8 cellular contexts compared by ENCODE assay signal in the genomic region with DNA sequence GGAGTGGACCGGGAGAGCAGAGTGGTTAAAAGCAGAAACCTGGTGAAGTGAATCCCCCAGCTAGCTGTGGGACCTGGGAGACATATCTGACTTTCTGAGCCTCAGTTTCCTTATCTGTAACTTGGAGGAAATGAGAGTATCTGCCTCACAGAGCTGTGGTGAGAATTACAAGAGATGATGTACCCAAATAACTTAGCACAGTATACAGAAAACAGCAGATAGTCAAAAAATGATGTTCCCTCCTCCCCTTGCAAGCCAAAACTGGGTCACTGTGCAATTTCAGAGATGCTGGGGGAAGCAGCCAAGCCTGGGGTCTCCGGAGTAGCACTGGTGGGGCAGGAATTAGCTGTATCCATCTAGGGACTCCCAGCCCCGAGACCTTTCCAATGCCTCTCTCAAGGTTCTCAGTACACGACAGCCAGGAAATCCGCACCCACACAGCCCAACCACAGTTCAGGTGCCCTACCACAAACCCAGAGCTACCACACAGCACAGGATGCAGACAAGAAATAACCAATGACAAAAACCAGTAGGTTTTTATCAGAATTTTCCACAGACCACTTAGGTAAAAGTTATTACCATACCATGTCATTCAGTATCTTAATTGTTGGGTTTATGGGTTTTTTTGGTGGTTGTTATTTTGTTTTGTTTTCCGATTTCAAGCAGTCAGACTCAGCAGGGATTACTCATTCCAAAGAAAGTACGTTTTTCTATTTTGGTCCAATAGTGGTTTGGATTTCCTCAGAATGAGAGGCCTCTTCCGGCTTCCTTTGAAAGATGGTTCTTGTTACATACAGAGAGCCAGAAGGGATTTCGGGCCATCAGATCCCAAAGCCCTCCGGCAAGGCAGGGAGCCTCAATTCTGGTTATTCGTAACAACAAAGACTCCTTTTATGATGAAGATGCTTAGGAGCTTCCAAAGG. TPM values are rescaled to one million over a fixed set of nuclear protein-coding genes. Genes with fewer than 3 reads are reported as not detected.
DNase-seq lines count a peak whose midpoint lies in the region; ATAC-seq and TF ChIP-seq lines count a peak whose summit lies in the region.

No MANE protein-coding gene starts in this region.

- TF ChIP-seq EP300 in SK-N-SH (IDR thresholded peaks at IDR 0.05; ENCODE audit: borderline replicate concordance in 1 of 2, low read depth in 1 of 2, low read length in 1 of 2), result no peak

- H3K9me3 ChIP-seq in SK-N-SH (no peaks in the 10 kb centered on the region), left ventricle myocardium inferior (replicated peaks) (peaks cover 26% of the 10 kb centered on the region)

- H3K9me2 ChIP-seq in SK-N-SH, result no peaks in the 10 kb centered on the region

- TF ChIP-seq CTCF in SK-N-SH (IDR thresholded peaks at IDR 0.05), result no peak
- no peak for TF ChIP-seq CTCF in left ventricle myocardium inferior (IDR thresholded peaks at IDR 0.05; ENCODE audit: borderline replicate concordance)

- peak; percentile 63 for DNase-seq in activated CD4-positive, CD25-positive, alpha-beta regulatory T cell treated with anti-CD3 and anti-CD28 coated beads, Interleukin-2, amount 50 U/mL, for 16 hours (ENCODE audit: low read depth, low spot score)
- DNase-seq in central memory CD4-positive, alpha-beta T cell, result peak; percentile 85
- peak; percentile 47 to 52 for DNase-seq in stimulated activated CD8-positive, alpha-beta memory T cell treated with anti-CD3 and anti-CD28 coated beads, Interleukin-4, amount 100 ng/mL, for 4 hours (ENCODE audit: low read depth in 2 of 2, low spot score in 1 of 2)
- DNase-seq in midbrain (lab: John Stamatoyannopoulos, UW) (no peak), SK-N-SH (no peak), erythroblast (lab: John Stamatoyannopoulos, UW) (no peak), left ventricle myocardium inferior (no peak)

- ATAC-seq in HG02623 (IDR thresholded peaks at IDR 0.05; ENCODE audit: unreplicated experiment), result peak; percentile 53

- CTCF ChIA-PET in SK-N-SH (lab: Yijun Ruan, JAX), result interaction anchor here (0.9 to 1.8 kb wide), 2 partner anchors 48 to 77 kb away, joined by 3 to 9 read pairs; no protein-coding TSS in a partner anchor

- no peak overlapping the region for H2AFZ ChIP-seq in SK-N-SH (ENCODE audit: low read depth)

- 39% methylated on average over 11 of the region's 11 CpGs for WGBS in SK-N-SH (ENCODE audit: low lambda C conversion rate)

- H3K36me3 ChIP-seq in SK-N-SH (replicated peaks in 1 of 2; ENCODE audit: control insufficient read depth in 1 of 2, insufficient read depth in 2 of 2, low read length in 1 of 2), result no peaks in the 10 kb centered on the region
- H3K36me3 ChIP-seq in left ventricle myocardium inferior, result no peaks in the 10 kb centered on the region

- H3K4me3 ChIP-seq in SK-N-SH (ENCODE audit: low read depth in 2 of 2, low read length in 1 of 2) (no peak overlapping the region), left ventricle myocardium inferior (no peak overlapping the region)

- POLR2A ChIA-PET in SK-N-SH (lab: Yijun Ruan, JAX), result no interaction called here

- H3K9ac ChIP-seq in SK-N-SH, result no peak overlapping the region

- H3F3A ChIP-seq in SK-N-SH (replicated peaks; ENCODE audit: insufficient read depth), result no peaks in the 10 kb centered on the region

- no peak overlapping the region for H3K4me2 ChIP-seq in SK-N-SH

- intact Hi-C loops in left ventricle myocardium inferior (cut with micrococcal nuclease), result no loop called here

- H3K27me3 ChIP-seq in SK-N-SH (ENCODE audit: insufficient read depth) (no peaks in the 10 kb centered on the region), left ventricle myocardium inferior (ENCODE audit: low read depth) (peaks cover 19% of the 10 kb centered on the region)

- no peak for TF ChIP-seq RAD21 in SK-N-SH (IDR thresholded peaks at IDR 0.05; ENCODE audit: low read length)

- H3K79me2 ChIP-seq in SK-N-SH (ENCODE audit: insufficient read depth), result no peaks in the 10 kb centered on the region

- TF ChIP-seq POLR2A in erythroblast (IDR thresholded peaks at IDR 0.05; ENCODE audit: low read length), result no peak

- H4K20me1 ChIP-seq in SK-N-SH (ENCODE audit: insufficient read depth), result no peaks in the 10 kb centered on the region

- H3K27ac ChIP-seq in SK-N-SH (ENCODE audit: low read depth in 2 of 2, low read length in 1 of 2) (no peak overlapping the region), left ventricle myocardium inferior (replicated peaks) (no peak overlapping the region)

- no peaks in the 10 kb centered on the region for H3K4me1 ChIP-seq in SK-N-SH (ENCODE audit: control insufficient read depth in 1 of 2, insufficient read depth in 2 of 2, low read depth in 1 of 2, low read length in 1 of 2)
- peaks cover 9% of the 10 kb centered on the region for H3K4me1 ChIP-seq in left ventricle myocardium inferior

TF ChIP-seq in SK-N-SH, 30 proteins besides CTCF, POLR2A, EP300 and RAD21:
- TF ChIP-seq ELF1 (IDR thresholded peaks at IDR 0.05), result no peak
- no peak for TF ChIP-seq RFX5 (IDR thresholded peaks at IDR 0.05; ENCODE audit: low read length)
- no peak for TF ChIP-seq NRF1 (IDR thresholded peaks at IDR 0.05; ENCODE audit: low read depth, low read length)
- TF ChIP-seq, protein P1, sequence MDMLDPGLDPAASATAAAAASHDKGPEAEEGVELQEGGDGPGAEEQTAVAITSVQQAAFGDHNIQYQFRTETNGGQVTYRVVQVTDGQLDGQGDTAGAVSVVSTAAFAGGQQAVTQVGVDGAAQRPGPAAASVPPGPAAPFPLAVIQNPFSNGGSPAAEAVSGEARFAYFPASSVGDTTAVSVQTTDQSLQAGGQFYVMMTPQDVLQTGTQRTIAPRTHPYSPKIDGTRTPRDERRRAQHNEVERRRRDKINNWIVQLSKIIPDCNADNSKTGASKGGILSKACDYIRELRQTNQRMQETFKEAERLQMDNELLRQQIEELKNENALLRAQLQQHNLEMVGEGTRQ (IDR thresholded peaks at IDR 0.05; ENCODE audit: borderline replicate concordance, low read depth, low read length), result no peak
- TF ChIP-seq YY1 (IDR thresholded peaks at IDR 0.05; ENCODE audit: low read depth), result no peak
- no peak for TF ChIP-seq EZH2phosphoT487 (IDR thresholded peaks at IDR 0.05; ENCODE audit: borderline replicate concordance, low read depth)
- TF ChIP-seq, protein P2, sequence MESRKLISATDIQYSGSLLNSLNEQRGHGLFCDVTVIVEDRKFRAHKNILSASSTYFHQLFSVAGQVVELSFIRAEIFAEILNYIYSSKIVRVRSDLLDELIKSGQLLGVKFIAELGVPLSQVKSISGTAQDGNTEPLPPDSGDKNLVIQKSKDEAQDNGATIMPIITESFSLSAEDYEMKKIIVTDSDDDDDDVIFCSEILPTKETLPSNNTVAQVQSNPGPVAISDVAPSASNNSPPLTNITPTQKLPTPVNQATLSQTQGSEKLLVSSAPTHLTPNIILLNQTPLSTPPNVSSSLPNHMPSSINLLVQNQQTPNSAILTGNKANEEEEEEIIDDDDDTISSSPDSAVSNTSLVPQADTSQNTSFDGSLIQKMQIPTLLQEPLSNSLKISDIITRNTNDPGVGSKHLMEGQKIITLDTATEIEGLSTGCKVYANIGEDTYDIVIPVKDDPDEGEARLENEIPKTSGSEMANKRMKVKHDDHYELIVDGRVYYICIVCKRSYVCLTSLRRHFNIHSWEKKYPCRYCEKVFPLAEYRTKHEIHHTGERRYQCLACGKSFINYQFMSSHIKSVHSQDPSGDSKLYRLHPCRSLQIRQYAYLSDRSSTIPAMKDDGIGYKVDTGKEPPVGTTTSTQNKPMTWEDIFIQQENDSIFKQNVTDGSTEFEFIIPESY (IDR thresholded peaks at IDR 0.05; ENCODE audit: borderline replicate concordance, low read depth), result no peak
- TF ChIP-seq, protein P3, sequence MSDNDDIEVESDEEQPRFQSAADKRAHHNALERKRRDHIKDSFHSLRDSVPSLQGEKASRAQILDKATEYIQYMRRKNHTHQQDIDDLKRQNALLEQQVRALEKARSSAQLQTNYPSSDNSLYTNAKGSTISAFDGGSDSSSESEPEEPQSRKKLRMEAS (IDR thresholded peaks at IDR 0.05; ENCODE audit: low read depth), result no peak
- TF ChIP-seq, protein P4, sequence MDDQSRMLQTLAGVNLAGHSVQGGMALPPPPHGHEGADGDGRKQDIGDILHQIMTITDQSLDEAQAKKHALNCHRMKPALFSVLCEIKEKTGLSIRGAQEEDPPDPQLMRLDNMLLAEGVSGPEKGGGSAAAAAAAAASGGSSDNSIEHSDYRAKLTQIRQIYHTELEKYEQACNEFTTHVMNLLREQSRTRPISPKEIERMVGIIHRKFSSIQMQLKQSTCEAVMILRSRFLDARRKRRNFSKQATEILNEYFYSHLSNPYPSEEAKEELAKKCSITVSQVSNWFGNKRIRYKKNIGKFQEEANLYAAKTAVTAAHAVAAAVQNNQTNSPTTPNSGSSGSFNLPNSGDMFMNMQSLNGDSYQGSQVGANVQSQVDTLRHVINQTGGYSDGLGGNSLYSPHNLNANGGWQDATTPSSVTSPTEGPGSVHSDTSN (IDR thresholded peaks at IDR 0.05), result no peak
- TF ChIP-seq NFIC (IDR thresholded peaks at IDR 0.05; ENCODE audit: borderline replicate concordance), result no peak
- TF ChIP-seq RCOR1 (IDR thresholded peaks at IDR 0.05; ENCODE audit: low read length), result no peak
- no peak for TF ChIP-seq CHD2 (IDR thresholded peaks at IDR 0.05; ENCODE audit: low read length, partially characterized antibody)

RNA-seq across cellular contexts. Expression of a gene that starts 4.9 kb away (rescaled TPM):
- polyA plus RNA-seq in SK-N-SH (2012; rRNA removed), result 0.08 TPM in 2 replicates
- polyA plus RNA-seq in SK-N-SH (2012; cell fraction: cytosol; rRNA removed), result 0.06 and 0.08 TPM in 2 replicates
- polyA plus RNA-seq in SK-N-SH (2012; cell fraction: nucleus; rRNA removed), result 0.08 and 0.15 TPM in 2 replicates
- 47.7 TPM for total RNA-seq in left ventricle myocardium inferior

Comparison
In these comparisons a context has a peak if more than half of its experiments do, and no peak if none do; other contexts are left out.
1. DNase-seq: peak in activated CD4-positive, CD25-positive, alpha-beta regulatory T cell treated with anti-CD3 and anti-CD28 coated beads, Interleukin-2, amount 50 U/mL, for 16 hours (single experiment), central memory CD4-positive, alpha-beta T cell (single experiment) and stimulated activated CD8-positive, alpha-beta memory T cell treated with anti-CD3 and anti-CD28 coated beads, Interleukin-4, amount 100 ng/mL, for 4 hours (2 of 2); none in midbrain (single experiment), SK-N-SH (single experiment), erythroblast (0 of 2) and left ventricle myocardium inferior (single experiment).